ENCODE assay signal across 20 cellular contexts in the genomic region with DNA sequence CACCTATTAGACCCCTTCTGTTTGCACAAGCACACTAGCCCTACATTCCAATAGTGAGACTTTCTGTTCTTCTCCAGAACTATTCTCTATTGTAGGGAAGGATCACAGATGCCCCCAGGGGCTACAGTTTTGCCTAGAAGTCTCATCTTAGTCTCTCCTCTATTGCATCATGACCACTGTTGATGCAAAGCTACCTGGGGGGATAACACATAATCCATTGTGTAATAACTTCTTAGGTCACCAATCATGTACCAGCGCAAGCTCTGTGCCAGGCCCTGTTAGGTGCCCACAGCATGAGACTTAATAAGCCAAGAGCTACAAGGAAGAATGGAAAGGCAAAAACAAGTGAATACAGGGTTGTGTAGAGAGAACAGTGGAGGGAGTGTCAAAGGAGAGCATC.
DNase-seq lines count a peak whose midpoint lies in the region; ATAC-seq and TF ChIP-seq lines count a peak whose summit lies in the region.
"Had no signal": no experiment of that assay in that cellular context is flagged by ENCODE, and none has a peak within 500 bp of the region (broad histone marks: within the 10 kb centered on the region; RNA-seq: fewer than 3 reads in every experiment).

No MANE protein-coding gene starts in this region.

- DNase-seq in activated naive CD8-positive, alpha-beta T cell treated with anti-CD3 and anti-CD28 coated beads, Interleukin-2, amount 10 ng/mL, durations not matched to agents 7 days and 5 days: no peak
- DNase-seq in activated naive CD8-positive, alpha-beta T cell treated with anti-CD3 and anti-CD28 coated beads, Interleukin-2, amount 50 U/mL, for 24 hours: no peak
- DNase-seq in mammary epithelial cell (peak; percentile 61), spleen (no peak), RPMI8226 (no peak), HAP-1 (ENCODE audit: low spot score in 2 of 2) (no peak), nephron progenitor cell (no peak)
- DNase-seq: activated CD4-positive, alpha-beta T cell treated with anti-CD3 and anti-CD28 coated beads for 4 hours; activated CD8-positive, alpha-beta memory T cell treated with anti-CD3 and anti-CD28 coated beads, Interleukin-2, amount 50 U/mL, for 4 hours; activated effector memory CD4-positive, alpha-beta T cell treated with Interleukin-2 at 50 U/mL for 16 hours; anterior cingulate cortex; NCI-H1417 treated with DMSO at 0.1 percent for 48 hours; NCI-H2171; NCI-H524 treated with DMSO at 0.1 percent for 48 hours; pancreas; stimulated activated CD4-positive, alpha-beta T cell treated with anti-CD3 and anti-CD28 coated beads, Interleukin-1b, Interleukin-23, amount 100 ng/mL, for 48 hours had no signal

- ATAC-seq in activated naive CD8-positive, alpha-beta T cell treated with anti-CD3 and anti-CD28 coated beads, Interleukin-2, amount 10 ng/mL, durations not matched to agents 7 days and 5 days (ENCODE audit: low read depth): no peak
- ATAC-seq in activated naive CD8-positive, alpha-beta T cell treated with anti-CD3 and anti-CD28 coated beads, Interleukin-2, amount 50 U/mL, for 24 hours: no peak
- ATAC-seq: pancreas had no signal

- no TSS peak for BruUV-seq in mammary epithelial cell (replicated peaks; lab: Mats Ljungman, UMichigan)

- H3K36me3 ChIP-seq in KOPT-K1 (ENCODE audit: insufficient read depth, low read length) (no peaks in the 10 kb centered on the region), mammary epithelial cell (ENCODE audit: insufficient read depth, low read length) (no peaks in the 10 kb centered on the region), spleen (no peaks in the 10 kb centered on the region), HAP-1 (replicated peaks) (no peaks in the 10 kb centered on the region)
- H3K36me3 ChIP-seq: pancreas, thoracic aorta had no signal

- CTCF ChIA-PET in mammary epithelial cell (lab: Charles Lee; ENCODE audit: low non-redundant PET): no interaction called here

- no peak overlapping the region for H3K4me2 ChIP-seq in mammary epithelial cell (ENCODE audit: insufficient read depth, low read depth, low read length)

- H3K27me3 ChIP-seq in mammary epithelial cell (ENCODE audit: insufficient read depth, low read length) (no peaks in the 10 kb centered on the region), spleen (replicated peaks in 1 of 7) (no peaks in the 10 kb centered on the region), HAP-1 (ENCODE audit: low read depth) (no peaks in the 10 kb centered on the region)
- H3K27me3 ChIP-seq: pancreas had no signal

- no peaks in the 10 kb centered on the region for H4K20me1 ChIP-seq in mammary epithelial cell (ENCODE audit: insufficient read depth, low read length)

- no peak overlapping the region for H3K4me3 ChIP-seq in mammary epithelial cell (replicated peaks in 1 of 3; ENCODE audit: insufficient read depth in 1 of 3, low read depth in 2 of 3, low read length in 3 of 3)
- no peak overlapping the region for H3K4me3 ChIP-seq in spleen
- H3K4me3 ChIP-seq in HAP-1: no peak overlapping the region
- H3K4me3 ChIP-seq: pancreas, thoracic aorta had no signal

- no peak for TF ChIP-seq POLR2A in spleen (IDR thresholded peaks at IDR 0.05)

- H3K27ac Mint-ChIP-seq in activated naive CD8-positive, alpha-beta T cell treated with anti-CD3 and anti-CD28 coated beads, Interleukin-2, amount 10 ng/mL, durations not matched to agents 7 days and 5 days: peak overlapping the region; percentile 98
- H3K27ac Mint-ChIP-seq in activated naive CD8-positive, alpha-beta T cell treated with anti-CD3 and anti-CD28 coated beads, Interleukin-2, amount 50 U/mL, for 24 hours: no peak overlapping the region
- no peak overlapping the region for H3K27ac Mint-ChIP-seq in nephron progenitor cell

- peaks cover 7% of the 10 kb centered on the region for H3K36me3 Mint-ChIP-seq in activated naive CD8-positive, alpha-beta T cell treated with anti-CD3 and anti-CD28 coated beads, Interleukin-2, amount 10 ng/mL, durations not matched to agents 7 days and 5 days
- H3K36me3 Mint-ChIP-seq in activated naive CD8-positive, alpha-beta T cell treated with anti-CD3 and anti-CD28 coated beads, Interleukin-2, amount 50 U/mL, for 24 hours (ENCODE audit: low read depth): no peaks in the 10 kb centered on the region
- no peaks in the 10 kb centered on the region for H3K36me3 Mint-ChIP-seq in nephron progenitor cell (ENCODE audit: low read depth)
- H3K36me3 Mint-ChIP-seq: stimulated activated memory B cell treated with anti-CD40 and anti-IgM and Interleukin-4, amounts not matched to agents 10 μg/mL and 1 μg/mL and 100 μg/mL, for 72 hours had no signal

- 18% methylated on average over 1 of the region's 1 CpG for WGBS in mammary epithelial cell (ENCODE audit: low coverage, missing lambda C conversion rate)
- 88 to 100% (median 96%) methylated on average over 1 of the region's 1 CpG for WGBS in spleen, 5 donors

- H2AFZ ChIP-seq in mammary epithelial cell (ENCODE audit: low read depth, low read length): no peak overlapping the region

- dilution Hi-C loops in mammary epithelial cell (cut with HindIII; ENCODE audit: low sequenced_read_pairs): no loop called here

- POLR2A ChIA-PET in activated naive CD8-positive, alpha-beta T cell treated with anti-CD3 and anti-CD28 coated beads, Interleukin-2, amount 10 ng/mL, durations not matched to agents 7 days and 5 days (lab: Charles Lee): no interaction called here

- no peak overlapping the region for H3K9ac ChIP-seq in mammary epithelial cell (ENCODE audit: insufficient read depth, low read length)

- intact Hi-C loops in mammary epithelial cell (cut with micrococcal nuclease) (no loop called here), spleen (cut with DNase I; ENCODE audit: low total_unique reads) (no loop called here)

- TF ChIP-seq CTCF in mammary epithelial cell (conservative IDR thresholded peaks at IDR 0.05 in 1 of 2, IDR thresholded peaks at IDR 0.05 in 1 of 2; ENCODE audit: extremely low read depth in 1 of 2, insufficient read depth in 1 of 2, low read depth in 1 of 2, low read length in 2 of 2) (no peak), spleen (IDR thresholded peaks at IDR 0.05 in 8 of 11, conservative IDR thresholded peaks at IDR 0.05 in 3 of 11) (no peak), nephron progenitor cell (IDR thresholded peaks at IDR 0.05) (no peak)

- H3K4me1 ChIP-seq in mammary epithelial cell (ENCODE audit: insufficient read depth, low read length) (peaks cover 33% of the 10 kb centered on the region), spleen (peaks cover 0 to 33% (median 15%) of the 10 kb centered on the region in 6 donors), HAP-1 (no peaks in the 10 kb centered on the region)
- H3K4me1 ChIP-seq: pancreas had no signal

- no peaks in the 10 kb centered on the region for H3K79me2 ChIP-seq in mammary epithelial cell (ENCODE audit: insufficient read depth, low read length)

- in situ Hi-C loops in mammary epithelial cell (cut with MboI; ENCODE audit: low sequenced_read_pairs in 2 of 2) (no loop called here), HAP-1 (cut with MboI; ENCODE audit: low sequenced_read_pairs) (no loop called here)

- H3K9me3 ChIP-seq in KOPT-K1 (ENCODE audit: insufficient read depth, low read length, poor library complexity, severe bottlenecking) (no peaks in the 10 kb centered on the region), mammary epithelial cell (replicated peaks; ENCODE audit: insufficient read depth, low read length) (no peaks in the 10 kb centered on the region), spleen (peaks cover 0 to 5% (median 0%) of the 10 kb centered on the region in 8 donors), HAP-1 (no peaks in the 10 kb centered on the region)
- H3K9me3 ChIP-seq: pancreas, thoracic aorta had no signal

- H3K27ac ChIP-seq in KOPT-K1 (ENCODE audit: low read depth, low read length, poor library complexity, severe bottlenecking) (peak overlapping the region; percentile 76), mammary epithelial cell (ENCODE audit: insufficient read depth, low read depth, low read length) (no peak overlapping the region), spleen (peak overlapping the region in 6 of 8 donors; percentile 8 to 82 (median 68))
- H3K27ac ChIP-seq: pancreas, thoracic aorta had no signal

- H3K9me3 Mint-ChIP-seq in activated naive CD8-positive, alpha-beta T cell treated with anti-CD3 and anti-CD28 coated beads, Interleukin-2, amount 10 ng/mL, durations not matched to agents 7 days and 5 days: peaks cover 5% of the 10 kb centered on the region
- H3K9me3 Mint-ChIP-seq in activated naive CD8-positive, alpha-beta T cell treated with anti-CD3 and anti-CD28 coated beads, Interleukin-2, amount 50 U/mL, for 24 hours: peaks cover 5% of the 10 kb centered on the region
- no peaks in the 10 kb centered on the region for H3K9me3 Mint-ChIP-seq in nephron progenitor cell
- H3K9me3 Mint-ChIP-seq: central memory CD8-positive, alpha-beta T cell had no signal

- H3K4me1 Mint-ChIP-seq in activated naive CD8-positive, alpha-beta T cell treated with anti-CD3 and anti-CD28 coated beads, Interleukin-2, amount 10 ng/mL, durations not matched to agents 7 days and 5 days: peaks cover 15% of the 10 kb centered on the region
- H3K4me1 Mint-ChIP-seq in activated naive CD8-positive, alpha-beta T cell treated with anti-CD3 and anti-CD28 coated beads, Interleukin-2, amount 50 U/mL, for 24 hours: peaks cover 21% of the 10 kb centered on the region
- H3K4me1 Mint-ChIP-seq in nephron progenitor cell: peaks cover 10% of the 10 kb centered on the region

- no peak overlapping the region for H3K4me3 Mint-ChIP-seq in activated naive CD8-positive, alpha-beta T cell treated with anti-CD3 and anti-CD28 coated beads, Interleukin-2, amount 10 ng/mL, durations not matched to agents 7 days and 5 days
- H3K4me3 Mint-ChIP-seq in activated naive CD8-positive, alpha-beta T cell treated with anti-CD3 and anti-CD28 coated beads, Interleukin-2, amount 50 U/mL, for 24 hours: no peak overlapping the region
- H3K4me3 Mint-ChIP-seq in nephron progenitor cell: no peak overlapping the region

- no peaks in the 10 kb centered on the region for H3K27me3 Mint-ChIP-seq in activated naive CD8-positive, alpha-beta T cell treated with anti-CD3 and anti-CD28 coated beads, Interleukin-2, amount 10 ng/mL, durations not matched to agents 7 days and 5 days
- H3K27me3 Mint-ChIP-seq in activated naive CD8-positive, alpha-beta T cell treated with anti-CD3 and anti-CD28 coated beads, Interleukin-2, amount 50 U/mL, for 24 hours: no peaks in the 10 kb centered on the region
- H3K27me3 Mint-ChIP-seq in nephron progenitor cell (ENCODE audit: low read depth, poor library complexity): peaks cover 10% of the 10 kb centered on the region
- H3K27me3 Mint-ChIP-seq: central memory CD8-positive, alpha-beta T cell; stimulated activated memory B cell treated with anti-CD40 and anti-IgM and Interleukin-4, amounts not matched to agents 10 μg/mL and 1 μg/mL and 100 μg/mL, for 72 hours had no signal
